ENCODE assay signal across 21 cellular contexts in the genomic region with DNA sequence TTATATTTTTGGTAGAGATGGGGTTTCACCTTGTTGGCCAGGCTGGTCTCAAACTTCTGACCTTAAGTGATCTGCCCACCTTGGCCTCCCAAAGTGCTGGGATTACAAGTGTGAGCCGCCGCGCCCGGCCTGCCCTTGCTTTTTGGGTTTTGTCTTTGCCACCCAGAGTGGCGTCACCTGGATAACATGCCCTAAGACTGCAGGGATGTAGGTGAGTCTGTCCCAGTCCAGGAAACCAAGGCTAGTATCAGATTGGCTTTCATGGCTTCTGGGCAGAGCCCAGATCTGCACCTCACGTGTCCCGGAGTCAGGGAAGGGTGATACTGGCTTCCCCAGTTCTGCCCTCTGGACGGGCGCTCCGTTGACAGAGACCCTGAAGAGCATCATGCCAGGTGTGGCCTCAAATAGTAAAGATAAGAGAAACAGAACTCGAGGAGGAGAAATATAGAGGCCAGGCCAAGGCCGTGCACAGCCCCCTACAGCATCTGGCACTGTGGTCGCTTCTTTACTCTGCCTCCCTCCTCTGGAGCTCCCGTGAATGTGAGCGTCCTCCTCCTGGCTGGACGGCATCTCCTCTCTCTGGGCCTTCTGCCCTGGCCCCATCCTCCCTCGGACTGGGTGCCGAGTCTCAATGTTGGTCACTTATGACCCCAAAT. TPM values are rescaled to one million over a fixed set of nuclear protein-coding genes. Genes with fewer than 3 reads are reported as not detected.
DNase-seq lines count a peak whose midpoint lies in the region; ATAC-seq, FAIRE-seq and TF ChIP-seq lines count a peak whose summit lies in the region.
"Had no signal": no experiment of that assay in that cellular context is flagged by ENCODE, and none has a peak within 500 bp of the region (broad histone marks: within the 10 kb centered on the region; RNA-seq: fewer than 3 reads in every experiment).

No MANE protein-coding gene starts in this region.

- H2BK15ac ChIP-seq in H1 (ENCODE audit: low read length), result 0 out of 2 replicates have a peak overlapping the region, but pooled peaks have one; percentile 77

- peaks cover 3 to 9% of the 10 kb centered on the region in 2 donors for H3K27me3 Mint-ChIP-seq in T-cell

- H3K4me1 Mint-ChIP-seq in T-cell, result peaks cover 0 to 5% (median 0%) of the 10 kb centered on the region in 3 donors

- H3K4me3 ChIP-seq in OCI-LY7 (ENCODE audit: low read depth, low read length, poor library complexity, severe bottlenecking) (no peak overlapping the region), H1 (ENCODE audit: extremely low read depth in 1 of 4, insufficient read depth in 2 of 4, low read depth in 3 of 4, low read length in 4 of 4) (no peak overlapping the region), kidney (ENCODE audit: low read length in 2 of 2) (no peak overlapping the region)
- H3K4me3 ChIP-seq: A549; BLaER1 treated with 17β-estradiol and CSF1 and Interleukin-3, amounts not matched to agents 10 nM and 100 nM; HAP-1 had no signal

- H3K9me3 ChIP-seq in OCI-LY7 (ENCODE audit: low read length), result no peaks in the 10 kb centered on the region
- H3K9me3 ChIP-seq in H1 (ENCODE audit: insufficient read depth in 2 of 2, low read depth in 1 of 2, low read length in 1 of 2), result peaks cover 6 to 18% of the 10 kb centered on the region in 2 experiments; a peak in 3 of 4 replicates
- no peaks in the 10 kb centered on the region for H3K9me3 ChIP-seq in kidney (ENCODE audit: control insufficient read depth in 1 of 2, low read length in 2 of 2)
- H3K9me3 ChIP-seq: BE2C, HAP-1 had no signal

- no peak overlapping the region for H2BK120ac ChIP-seq in H1 (replicated peaks; ENCODE audit: low read depth, low read length)

- no peak overlapping the region for H3K4me3 Mint-ChIP-seq in T-cell
- H3K4me3 Mint-ChIP-seq: CD4-positive, alpha-beta T cell; CD8-positive, alpha-beta memory T cell; HFFc6 had no signal

- no peaks in the 10 kb centered on the region for H3K79me1 ChIP-seq in H1 (ENCODE audit: low read depth, low read length)

- H3K4me2 ChIP-seq in OCI-LY7 (ENCODE audit: low read length) (no peak overlapping the region), H1 (ENCODE audit: insufficient read depth in 1 of 2, low read depth in 2 of 2, low read length in 2 of 2) (no peak overlapping the region)

- H3K4me1 ChIP-seq in OCI-LY7 (ENCODE audit: insufficient read depth, low read length, poor library complexity, severe bottlenecking), result no peaks in the 10 kb centered on the region
- H3K4me1 ChIP-seq in H1 (replicated peaks in 1 of 4; ENCODE audit: control insufficient read depth in 3 of 4, insufficient read depth in 4 of 4, low read length in 3 of 4), result peaks cover 0 to 4% (median under 1%) of the 10 kb centered on the region in 4 experiments; a peak in 2 of 7 replicates
- no peaks in the 10 kb centered on the region for H3K4me1 ChIP-seq in kidney (ENCODE audit: control insufficient read depth in 1 of 2, insufficient read depth in 1 of 2, low read depth in 1 of 2, low read length in 2 of 2)
- H3K4me1 ChIP-seq: A549, BE2C, HAP-1 had no signal

- no peak for TF ChIP-seq POLR2A in H1 (IDR thresholded peaks at IDR 0.05; ENCODE audit: control extremely low read depth in 1 of 2, low read depth in 2 of 2, low read length in 2 of 2)

- peak overlapping the region; percentile 19; the same call in 1 of the 2 replicates for H2AFZ ChIP-seq in OCI-LY7 (ENCODE audit: low read length)
- H2AFZ ChIP-seq in H1 (ENCODE audit: low read length), result no peak overlapping the region

- no peak overlapping the region for H3K14ac ChIP-seq in H1 (ENCODE audit: insufficient read length)

- CTCF ChIA-PET in OCI-LY7 (lab: Charles Lee; ENCODE audit: unreplicated experiment) (interaction anchor here (1.0 kb wide), 1 partner anchor 29 kb away, joined by 3 read pairs; no protein-coding TSS in a partner anchor), H1 (lab: Charles Lee; ENCODE audit: partially characterized antibody) (interaction anchor here (0.7 to 7.1 kb wide), 33 partner anchors 8 to 510 kb away, joined by 3 to 63 read pairs (median 5); partner anchors contain the start of genes APOBEC3B, APOBEC3C and APOBEC3D), T-cell (lab: Charles Lee) (interaction anchor here (0.6 to 1.3 kb wide), 4 partner anchors 9 to 110 kb away, joined by 3 to 5 read pairs (median 4); no protein-coding TSS in a partner anchor)

- H2BK12ac ChIP-seq in H1 (ENCODE audit: low read depth, low read length), result no peak overlapping the region

- H3K18ac ChIP-seq in H1 (ENCODE audit: extremely low read depth, low read length), result no peak overlapping the region

- H3K9me2 ChIP-seq in OCI-LY7 (ENCODE audit: insufficient read depth, low read length), result no peaks in the 10 kb centered on the region

- intact Hi-C loops in OCI-LY7 (cut with micrococcal nuclease; ENCODE audit: unreplicated experiment) (no loop called here), kidney (cut with DNase I) (no loop called here)

- DNase-seq in OCI-LY7 (ENCODE audit: low spot score), result no peak
- no peak for DNase-seq in H1 (ENCODE audit: low read depth in 1 of 2, low spot score in 2 of 2)
- peak; percentile 15 for DNase-seq in kidney
- DNase-seq in occipital lobe (lab: John Stamatoyannopoulos, UW), result no peak
- no peak for DNase-seq in T-cell
- DNase-seq: DMS 273 treated with DMSO at 0.1 percent for 48 hours, DMS79, EL, GDM1, HFFc6 had no signal

- 93% methylated on average over 18 of the region's 18 CpGs; no CpG with 5 or more reads in 1 of the 2 experiments for WGBS in H1 (ENCODE audit: extremely low coverage in 1 of 2, insufficient coverage in 1 of 2, insufficient read length in 1 of 2, insufficient replicate concordance in 2 of 2, low coverage in 1 of 2, low lambda C conversion rate in 2 of 2, missing lambda C conversion rate in 1 of 2), 2 experiments

- H2AK5ac ChIP-seq in H1 (ENCODE audit: low read depth, low read length), result no peak overlapping the region

- POLR2A ChIA-PET in OCI-LY7 (lab: Charles Lee), result interaction anchor here (0.6 kb wide), 1 partner anchor 649 kb away, joined by 3 read pairs; no protein-coding TSS in a partner anchor
- POLR2A ChIA-PET in H1 (lab: Charles Lee; ENCODE audit: partially characterized antibody), result interaction anchor here (1.2 kb wide), 1 partner anchor 28 kb away, joined by 3 read pairs; no protein-coding TSS in a partner anchor
- POLR2A ChIA-PET in T-cell (lab: Charles Lee), result no interaction called here

- TF ChIP-seq EP300 in H1 (IDR thresholded peaks at IDR 0.05; ENCODE audit: borderline replicate concordance in 1 of 2, low read depth in 2 of 2, low read length in 2 of 2), result no peak

- H3K9me3 Mint-ChIP-seq in T-cell, result no peaks in the 10 kb centered on the region
- H3K9me3 Mint-ChIP-seq: CD4-positive, alpha-beta T cell; CD8-positive, alpha-beta memory T cell had no signal

- BruUV-seq in OCI-LY7 (replicated peaks; lab: Mats Ljungman, UMichigan), result no TSS peak

- no peak overlapping the region for H4K91ac ChIP-seq in H1 (replicated peaks; ENCODE audit: insufficient read length, low read length)

- H3K4ac ChIP-seq in H1 (replicated peaks; ENCODE audit: insufficient read length, low read depth, low read length), result no peak overlapping the region

- no peak overlapping the region; the same call in 1 of the 2 replicates for H4K8ac ChIP-seq in H1 (ENCODE audit: extremely low read depth, insufficient read depth, low read length)

- H3K27ac ChIP-seq in OCI-LY7 (ENCODE audit: low read depth, low read length, poor library complexity, severe bottlenecking), result no peak overlapping the region
- no peak overlapping the region for H3K27ac ChIP-seq in H1 (ENCODE audit: low read depth, low read length)
- no peak overlapping the region for H3K27ac ChIP-seq in kidney (ENCODE audit: low read depth in 2 of 2, low read length in 2 of 2)
- H3K27ac ChIP-seq: A549; BLaER1 treated with 17β-estradiol and CSF1 and Interleukin-3, amounts not matched to agents 10 nM and 100 nM had no signal

- no peak overlapping the region for H3K56ac ChIP-seq in H1 (replicated peaks; ENCODE audit: insufficient read length, low read depth, low read length)

- H3K23ac ChIP-seq in H1 (ENCODE audit: insufficient read length), result no peak overlapping the region

- H3K79me2 ChIP-seq in OCI-LY7 (ENCODE audit: insufficient read depth, low read depth, low read length), result no peaks in the 10 kb centered on the region
- H3K79me2 ChIP-seq in H1 (ENCODE audit: control insufficient read depth in 1 of 2, insufficient read depth in 2 of 2, low read length in 2 of 2), result no peaks in the 10 kb centered on the region

- H3K23me2 ChIP-seq in H1 (ENCODE audit: low read depth, low read length), result no peaks in the 10 kb centered on the region

- H4K5ac ChIP-seq in H1 (ENCODE audit: insufficient read length, low read depth, low read length), result no peak overlapping the region

- H3K9ac ChIP-seq in H1 (replicated peaks in 1 of 4; ENCODE audit: extremely low read depth in 1 of 4, low read depth in 3 of 4, low read length in 3 of 4) (no peak overlapping the region), kidney (ENCODE audit: low read length in 2 of 2) (no peak overlapping the region)
- H3K9ac ChIP-seq: BLaER1 treated with 17β-estradiol and CSF1 and Interleukin-3, amounts not matched to agents 10 nM and 100 nM had no signal

- H2BK5ac ChIP-seq in H1 (ENCODE audit: low read depth, low read length), result no peak overlapping the region

- TF ChIP-seq CTCF in GM12872 (IDR thresholded peaks at IDR 0.05; ENCODE audit: insufficient read depth, low read depth, low read length) (0 out of 3 replicates have a peak, but pooled peaks have one; percentile 4), OCI-LY7 (conservative IDR thresholded peaks at IDR 0.05; ENCODE audit: low read length) (no peak), H1 (IDR thresholded peaks at IDR 0.05; ENCODE audit: control extremely low read depth in 1 of 3, insufficient read depth in 1 of 3, low read depth in 1 of 3, low read length in 3 of 3) (no peak), kidney (IDR thresholded peaks at IDR 0.05; ENCODE audit: borderline replicate concordance, extremely low read depth, insufficient read depth) (no peak)

- no peak for FAIRE-seq in H1 (lab: Jason Lieb, UNC)
- no peak for FAIRE-seq in kidney (lab: Jason Lieb, UNC)
- FAIRE-seq: A549, D721Med had no signal

- no peak for TF ChIP-seq RAD21 in H1 (IDR thresholded peaks at IDR 0.05 in 1 of 2, conservative IDR thresholded peaks at IDR 0.05 in 1 of 2; ENCODE audit: low read depth in 2 of 2, low read length in 2 of 2)

- H3K36me3 ChIP-seq in OCI-LY7 (ENCODE audit: insufficient read depth, low read length) (no peaks in the 10 kb centered on the region), H1 (ENCODE audit: control insufficient read depth in 2 of 4, insufficient read depth in 4 of 4, low read length in 3 of 4) (no peaks in the 10 kb centered on the region), kidney (ENCODE audit: control insufficient read depth in 1 of 2, insufficient read depth in 2 of 2, low read length in 2 of 2) (no peaks in the 10 kb centered on the region)
- H3K36me3 ChIP-seq: BE2C; BLaER1 treated with 17β-estradiol and CSF1 and Interleukin-3, amounts not matched to agents 10 nM and 100 nM; HAP-1 had no signal

- H3K27ac Mint-ChIP-seq in T-cell, result no peak overlapping the region
- H3K27ac Mint-ChIP-seq: CD4-positive, alpha-beta T cell; HFFc6 had no signal

- no peaks in the 10 kb centered on the region for H3K36me3 Mint-ChIP-seq in T-cell
- H3K36me3 Mint-ChIP-seq: CD8-positive, alpha-beta memory T cell had no signal

- H4K20me1 ChIP-seq in OCI-LY7 (ENCODE audit: insufficient read depth, low read length) (no peaks in the 10 kb centered on the region), H1 (replicated peaks in 1 of 2; ENCODE audit: control insufficient read depth in 1 of 2, insufficient read depth in 2 of 2, low read length in 2 of 2) (no peaks in the 10 kb centered on the region)
- H4K20me1 ChIP-seq: BLaER1 treated with 17β-estradiol and CSF1 and Interleukin-3, amounts not matched to agents 10 nM and 100 nM had no signal

- H3K27me3 ChIP-seq in H1 (replicated peaks in 1 of 4; ENCODE audit: control insufficient read depth in 3 of 4, extremely low read depth in 1 of 4, insufficient read depth in 3 of 4, low read length in 3 of 4), result no peaks in the 10 kb centered on the region; a peak in 2 of 7 replicates
- H3K27me3 ChIP-seq: BLaER1 treated with 17β-estradiol and CSF1 and Interleukin-3, amounts not matched to agents 10 nM and 100 nM had no signal

- H2BK20ac ChIP-seq in H1 (ENCODE audit: low read length), result no peak overlapping the region

- no peak for ATAC-seq in HG03196 (IDR thresholded peaks at IDR 0.05; ENCODE audit: unreplicated experiment)
- no peak for ATAC-seq in T-cell (replicated peaks in 1 of 4)
- ATAC-seq in HG03135 (IDR thresholded peaks at IDR 0.05; ENCODE audit: unreplicated experiment), result no peak

RNA-seq across cellular contexts. Expression of gene APOBEC3B, which starts 7.8 kb away (rescaled TPM):
- total RNA-seq in OCI-LY7 (2014; rRNA removed; shearing (Covaris generic)), result 0.49 and 1.7 TPM in 2 replicates
- 31.1 and 31.9 TPM in 2 replicates for total RNA-seq in OCI-LY7 (2022)
- total RNA-seq in H1 (2021; fragmentation: NEBNext Ultra II Directional; extraction: Animal tissue kit (Norgen Biotek cat#: 25700)), result 14.2 and 16.3 TPM in 2 replicates
- polyA plus RNA-seq in H1 (2011; rRNA removed), result 43.3 and 74.9 TPM in 2 replicates
- polyA plus RNA-seq in H1 (2011; cell fraction: cytosol; rRNA removed), result 40.4 TPM
- polyA plus RNA-seq in H1 (2011; cell fraction: nucleus; rRNA removed), result 33.2 TPM
- polyA plus RNA-seq in H1 (2012, experiment 1 of 2), result 32.7 to 53.6 TPM (median 44.2 TPM) in 4 replicates
- 38.3 TPM for polyA plus RNA-seq in H1 (2012, experiment 2 of 2)
- polyA plus RNA-seq in H1 (2013, experiment 1 of 2), result 10.0 TPM
- polyA plus RNA-seq in H1 (2013, experiment 2 of 2), result 10.3 TPM
- 28.2 and 43.0 TPM in 2 replicates for polyA minus RNA-seq in H1 (2011; rRNA and poly(A)+ RNA removed)
- 13.7 TPM for polyA minus RNA-seq in H1 (2011; cell fraction: cytosol; rRNA and poly(A)+ RNA removed)
- polyA minus RNA-seq in H1 (2011; cell fraction: nucleus; rRNA and poly(A)+ RNA removed), result 8.5 TPM
- total RNA-seq in kidney, result 2.7 TPM
- 1.0 TPM for polyA plus RNA-seq in kidney (ENCODE audit: insufficient read depth, low read depth, low replicate concordance)
- total RNA-seq in occipital lobe, result not detected
- 1 to 10 TPM; 1.4 to 2.4 (median 1.9) TPM for total RNA-seq in T-cell
- total RNA-seq: CD4-positive, alpha-beta T cell had no signal

RNA-seq across cellular contexts. Expression of gene APOBEC3A, which starts 16.9 kb away (rescaled TPM):
- total RNA-seq in OCI-LY7 (2014; rRNA removed; shearing (Covaris generic)), result not detected in 2 replicates
- total RNA-seq in OCI-LY7 (2022), result not detected in 2 replicates
- not detected in 2 replicates for total RNA-seq in H1 (2021; fragmentation: NEBNext Ultra II Directional; extraction: Animal tissue kit (Norgen Biotek cat#: 25700))
- polyA plus RNA-seq in H1 (2011; rRNA removed), result not detected in 2 replicates
- polyA plus RNA-seq in H1 (2011; cell fraction: cytosol; rRNA removed), result not detected
- not detected for polyA plus RNA-seq in H1 (2011; cell fraction: nucleus; rRNA removed)
- not detected in 4 replicates for polyA plus RNA-seq in H1 (2012, experiment 1 of 2)
- polyA plus RNA-seq in H1 (2012, experiment 2 of 2), result not detected
- 0.04 TPM for polyA plus RNA-seq in H1 (2013, experiment 1 of 2)
- polyA plus RNA-seq in H1 (2013, experiment 2 of 2), result not detected
- polyA minus RNA-seq in H1 (2011; rRNA and poly(A)+ RNA removed), result not detected in 2 replicates
- polyA minus RNA-seq in H1 (2011; cell fraction: cytosol; rRNA and poly(A)+ RNA removed), result not detected
- polyA minus RNA-seq in H1 (2011; cell fraction: nucleus; rRNA and poly(A)+ RNA removed), result not detected
- 1.2 TPM for total RNA-seq in kidney
- polyA plus RNA-seq in kidney (ENCODE audit: insufficient read depth, low read depth, low replicate concordance), result not detected
- total RNA-seq in occipital lobe, result not detected
- not detected for total RNA-seq in T-cell
- total RNA-seq: CD8-positive, alpha-beta memory T cell; H4; HFFc6 had no signal
- polyA plus RNA-seq: A549; CD8-positive, alpha-beta memory T cell had no signal

RNA-seq across cellular contexts. Expression of gene APOBEC3C, which starts 39.8 kb away (rescaled TPM):
- total RNA-seq in OCI-LY7 (2014; rRNA removed; shearing (Covaris generic)), result 4.1 and 4.3 TPM in 2 replicates
- total RNA-seq in OCI-LY7 (2022), result 74.0 and 82.6 TPM in 2 replicates
- 23.3 and 23.7 TPM in 2 replicates for total RNA-seq in H1 (2021; fragmentation: NEBNext Ultra II Directional; extraction: Animal tissue kit (Norgen Biotek cat#: 25700))
- polyA plus RNA-seq in H1 (2011; rRNA removed), result 20.3 and 22.8 TPM in 2 replicates
- 13.0 TPM for polyA plus RNA-seq in H1 (2011; cell fraction: cytosol; rRNA removed)
- 11.5 TPM for polyA plus RNA-seq in H1 (2011; cell fraction: nucleus; rRNA removed)
- polyA plus RNA-seq in H1 (2012, experiment 1 of 2), result 24.1 to 37.8 TPM (median 30.0 TPM) in 4 replicates
- polyA plus RNA-seq in H1 (2012, experiment 2 of 2), result 34.1 TPM
- 41.5 TPM for polyA plus RNA-seq in H1 (2013, experiment 1 of 2)
- 38.6 TPM for polyA plus RNA-seq in H1 (2013, experiment 2 of 2)
- polyA minus RNA-seq in H1 (2011; rRNA and poly(A)+ RNA removed), result 9.3 and 11.0 TPM in 2 replicates
- polyA minus RNA-seq in H1 (2011; cell fraction: cytosol; rRNA and poly(A)+ RNA removed), result 8.7 TPM
- 6.3 TPM for polyA minus RNA-seq in H1 (2011; cell fraction: nucleus; rRNA and poly(A)+ RNA removed)
- total RNA-seq in kidney, result 19.8 TPM
- 9.5 TPM for polyA plus RNA-seq in kidney (ENCODE audit: insufficient read depth, low read depth, low replicate concordance)
- 0.31 TPM for total RNA-seq in occipital lobe
- 10 to 100 TPM; 32.9 to 61.7 (median 52.1) TPM for total RNA-seq in T-cell

RNA-seq across cellular contexts. Expression of gene APOBEC3D, which starts 46.6 kb away (rescaled TPM):
- 11.6 and 13.1 TPM in 2 replicates for total RNA-seq in OCI-LY7 (2014; rRNA removed; shearing (Covaris generic))
- 22.9 and 26.3 TPM in 2 replicates for total RNA-seq in OCI-LY7 (2022)
- total RNA-seq in H1 (2021; fragmentation: NEBNext Ultra II Directional; extraction: Animal tissue kit (Norgen Biotek cat#: 25700)), result 5.5 and 7.2 TPM in 2 replicates
- 2.2 and 4.3 TPM in 2 replicates for polyA plus RNA-seq in H1 (2011; rRNA removed)
- polyA plus RNA-seq in H1 (2011; cell fraction: cytosol; rRNA removed), result 2.7 TPM
- polyA plus RNA-seq in H1 (2011; cell fraction: nucleus; rRNA removed), result 5.2 TPM
- 5.2 to 9.9 TPM (median 8.0 TPM) in 4 replicates for polyA plus RNA-seq in H1 (2012, experiment 1 of 2)
- polyA plus RNA-seq in H1 (2012, experiment 2 of 2), result 3.9 TPM
- polyA plus RNA-seq in H1 (2013, experiment 1 of 2), result 3.9 TPM
- polyA plus RNA-seq in H1 (2013, experiment 2 of 2), result 4.6 TPM
- polyA minus RNA-seq in H1 (2011; rRNA and poly(A)+ RNA removed), result 7.2 and 9.4 TPM in 2 replicates
- 2.7 TPM for polyA minus RNA-seq in H1 (2011; cell fraction: cytosol; rRNA and poly(A)+ RNA removed)
- polyA minus RNA-seq in H1 (2011; cell fraction: nucleus; rRNA and poly(A)+ RNA removed), result 3.5 TPM
- 4.3 TPM for total RNA-seq in kidney
- 1.7 TPM for polyA plus RNA-seq in kidney (ENCODE audit: insufficient read depth, low read depth, low replicate concordance)
- total RNA-seq in occipital lobe, result 0.16 TPM
- total RNA-seq in T-cell, result 10 to 100 TPM; 17.1 to 27.2 (median 24.4) TPM

Comparison
In these comparisons a context has a peak if more than half of its experiments do, and no peak if none do; other contexts are left out.
1. POLR2A ChIA-PET loops: an anchor here in OCI-LY7 (0.6 kb wide) and H1 (1.2 kb wide); none called in T-cell.